In genomic region chr11:130023204-130023603, GRCh38 we compare ENCODE assay signal across 1 cellular context.
TF ChIP-seq lines count a peak whose summit lies in the region.

No MANE protein-coding gene starts in this region.

TF ChIP-seq in GM12878, 131 proteins besides CTCF, POLR2A, EP300 and RAD21 (continued from another document):
- 0 out of 2 replicates have a peak, but pooled peaks have one; percentile 14 for TF ChIP-seq MTA2 (IDR thresholded peaks at IDR 0.05; ENCODE audit: low read depth)
- no peak for TF ChIP-seq ESRRA (IDR thresholded peaks at IDR 0.05; ENCODE audit: low read length)
- peak; percentile 70 for TF ChIP-seq NFIC (IDR thresholded peaks at IDR 0.05; ENCODE audit: low read depth, low read length)
- 0 out of 2 replicates have a peak, but pooled peaks have one; percentile 13 for TF ChIP-seq IRF4 (IDR thresholded peaks at IDR 0.05; ENCODE audit: low read depth, low read length)
- TF ChIP-seq, protein P1, sequence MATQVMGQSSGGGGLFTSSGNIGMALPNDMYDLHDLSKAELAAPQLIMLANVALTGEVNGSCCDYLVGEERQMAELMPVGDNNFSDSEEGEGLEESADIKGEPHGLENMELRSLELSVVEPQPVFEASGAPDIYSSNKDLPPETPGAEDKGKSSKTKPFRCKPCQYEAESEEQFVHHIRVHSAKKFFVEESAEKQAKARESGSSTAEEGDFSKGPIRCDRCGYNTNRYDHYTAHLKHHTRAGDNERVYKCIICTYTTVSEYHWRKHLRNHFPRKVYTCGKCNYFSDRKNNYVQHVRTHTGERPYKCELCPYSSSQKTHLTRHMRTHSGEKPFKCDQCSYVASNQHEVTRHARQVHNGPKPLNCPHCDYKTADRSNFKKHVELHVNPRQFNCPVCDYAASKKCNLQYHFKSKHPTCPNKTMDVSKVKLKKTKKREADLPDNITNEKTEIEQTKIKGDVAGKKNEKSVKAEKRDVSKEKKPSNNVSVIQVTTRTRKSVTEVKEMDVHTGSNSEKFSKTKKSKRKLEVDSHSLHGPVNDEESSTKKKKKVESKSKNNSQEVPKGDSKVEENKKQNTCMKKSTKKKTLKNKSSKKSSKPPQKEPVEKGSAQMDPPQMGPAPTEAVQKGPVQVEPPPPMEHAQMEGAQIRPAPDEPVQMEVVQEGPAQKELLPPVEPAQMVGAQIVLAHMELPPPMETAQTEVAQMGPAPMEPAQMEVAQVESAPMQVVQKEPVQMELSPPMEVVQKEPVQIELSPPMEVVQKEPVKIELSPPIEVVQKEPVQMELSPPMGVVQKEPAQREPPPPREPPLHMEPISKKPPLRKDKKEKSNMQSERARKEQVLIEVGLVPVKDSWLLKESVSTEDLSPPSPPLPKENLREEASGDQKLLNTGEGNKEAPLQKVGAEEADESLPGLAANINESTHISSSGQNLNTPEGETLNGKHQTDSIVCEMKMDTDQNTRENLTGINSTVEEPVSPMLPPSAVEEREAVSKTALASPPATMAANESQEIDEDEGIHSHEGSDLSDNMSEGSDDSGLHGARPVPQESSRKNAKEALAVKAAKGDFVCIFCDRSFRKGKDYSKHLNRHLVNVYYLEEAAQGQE (IDR thresholded peaks at IDR 0.05; ENCODE audit: low read depth, low read length): no peak
- peak; percentile 29; the same call in 1 of the 2 replicates for TF ChIP-seq BCL11A (IDR thresholded peaks at IDR 0.05; ENCODE audit: low read depth, low read length)
- TF ChIP-seq RUNX3 (IDR thresholded peaks at IDR 0.05; ENCODE audit: low read length): peak; percentile 75
- TF ChIP-seq MEF2B (IDR thresholded peaks at IDR 0.05; ENCODE audit: partially characterized antibody, poor library complexity, severe bottlenecking): peak; percentile 87
- 0 out of 2 replicates have a peak, but pooled peaks have one; percentile 28 for TF ChIP-seq EED (IDR thresholded peaks at IDR 0.05; ENCODE audit: low read depth)
- no peak for TF ChIP-seq LARP7 (IDR thresholded peaks at IDR 0.05)
- peak; percentile 81 for TF ChIP-seq NR2F1 (conservative IDR thresholded peaks at IDR 0.05)
- TF ChIP-seq PAX5 (IDR thresholded peaks at IDR 0.05; ENCODE audit: borderline replicate concordance, low read depth, low read length): peak; percentile 97
- peak; percentile 11; the same call in 1 of the 2 replicates for TF ChIP-seq JUNB (IDR thresholded peaks at IDR 0.05)
- TF ChIP-seq CUX1 (IDR thresholded peaks at IDR 0.05; ENCODE audit: insufficient replicate concordance, low read depth, low read length): no peak
- no peak for TF ChIP-seq TCF3 (IDR thresholded peaks at IDR 0.05; ENCODE audit: borderline replicate concordance, insufficient read depth, low read depth, low read length)
- TF ChIP-seq ZNF24 (IDR thresholded peaks at IDR 0.05): no peak
